In the genomic region with DNA sequence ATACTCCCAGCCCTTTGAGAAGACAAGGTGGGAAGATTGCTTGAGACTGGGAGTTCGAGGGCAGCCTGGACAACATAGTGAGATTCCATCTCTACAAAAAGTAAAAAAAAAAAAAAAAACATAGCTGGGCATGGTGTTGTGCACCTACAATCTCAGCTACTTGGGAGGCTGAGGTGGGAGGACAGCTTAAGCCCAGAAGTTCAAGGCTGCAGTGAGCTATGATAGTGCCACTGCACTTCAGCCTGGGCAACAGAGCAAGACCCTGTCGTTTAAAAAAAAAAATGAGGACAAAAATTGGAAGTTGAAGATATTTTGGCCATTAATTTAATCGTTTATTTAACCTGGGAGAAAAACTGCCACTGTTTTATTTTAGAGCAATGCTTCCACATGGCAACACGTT, we compare ENCODE assay signal across 9 cellular contexts. TPM values are rescaled to one million over a fixed set of nuclear protein-coding genes. Genes with fewer than 3 reads are reported as not detected.
DNase-seq lines count a peak whose midpoint lies in the region; ATAC-seq and TF ChIP-seq lines count a peak whose summit lies in the region.
"Had no signal": no experiment of that assay in that cellular context is flagged by ENCODE, and none has a peak within 500 bp of the region (broad histone marks: within the 10 kb centered on the region; RNA-seq: fewer than 3 reads in every experiment).

No MANE protein-coding gene starts in this region.

- peak overlapping the region; percentile 97 for H3K4me2 ChIP-seq in mammary epithelial cell (ENCODE audit: insufficient read depth, low read depth, low read length)

- CTCF ChIA-PET in mammary epithelial cell (lab: Charles Lee; ENCODE audit: low non-redundant PET): interaction anchor here (0.6 to 1.4 kb wide), 2 partner anchors 209 to 1704 kb away, joined by 4 read pairs; no protein-coding TSS in a partner anchor

- H2AFZ ChIP-seq in ACC112 (ENCODE audit: low read length, unreplicated experiment) (peak overlapping the region; percentile 89), mammary epithelial cell (ENCODE audit: low read depth, low read length) (no peak overlapping the region)

- peaks cover 18% of the 10 kb centered on the region for H3K9me3 Mint-ChIP-seq in mesothelial cell of epicardium

- TF ChIP-seq CTCF in mammary epithelial cell (conservative IDR thresholded peaks at IDR 0.05 in 1 of 2, IDR thresholded peaks at IDR 0.05 in 1 of 2; ENCODE audit: extremely low read depth in 1 of 2, insufficient read depth in 1 of 2, low read depth in 1 of 2, low read length in 2 of 2): no peak
- no peak for TF ChIP-seq CTCF in mesothelial cell of epicardium (IDR thresholded peaks at IDR 0.05; ENCODE audit: unreplicated experiment)
- no peak for TF ChIP-seq CTCF in mucosa of descending colon (IDR thresholded peaks at IDR 0.05)

- in situ Hi-C loops in mammary epithelial cell (cut with MboI; ENCODE audit: low sequenced_read_pairs in 2 of 2): loop anchor here in 1 of 2 donors (25.0 kb wide), 1 partner anchor 346 kb away; a partner anchor contains a TSS

- H3K4me1 Mint-ChIP-seq in mesothelial cell of epicardium: peaks cover 10% of the 10 kb centered on the region

- H3K9ac ChIP-seq in HUES6 (ENCODE audit: low read length) (no peak overlapping the region), mammary epithelial cell (ENCODE audit: insufficient read depth, low read length) (peak overlapping the region; percentile 48)

- DNase-seq in mammary epithelial cell: no peak
- DNase-seq in mesothelial cell of epicardium (ENCODE audit: low spot score in 2 of 2, unreplicated experiment in 2 of 2): no peak
- DNase-seq in mucosa of descending colon: no peak
- DNase-seq: foreskin melanocyte had no signal

- H3K27ac ChIP-seq in ACC112 (ENCODE audit: low read depth, low read length) (no peak overlapping the region), HUES6 (ENCODE audit: low read depth, low read length) (no peak overlapping the region), mammary epithelial cell (ENCODE audit: insufficient read depth, low read depth, low read length) (no peak overlapping the region)

- dilution Hi-C loops in mammary epithelial cell (cut with HindIII; ENCODE audit: low sequenced_read_pairs): no loop called here

- H3K4me3 ChIP-seq in ACC112 (ENCODE audit: low read depth, low read length) (peak overlapping the region; percentile 100), HUES6 (ENCODE audit: low read depth, low read length) (peak overlapping the region; percentile 100), mammary epithelial cell (replicated peaks in 1 of 3; ENCODE audit: insufficient read depth in 1 of 3, low read depth in 2 of 3, low read length in 3 of 3) (peak overlapping the region; percentile 87 to 97 (median 94)), mucosa of descending colon (no peak overlapping the region)

- no peaks in the 10 kb centered on the region for H3K27me3 ChIP-seq in ACC112 (ENCODE audit: insufficient read depth, low read length)
- H3K27me3 ChIP-seq in HUES6 (ENCODE audit: control insufficient read depth, insufficient read depth, low read length): no peaks in the 10 kb centered on the region
- no peaks in the 10 kb centered on the region for H3K27me3 ChIP-seq in mammary epithelial cell (ENCODE audit: insufficient read depth, low read length)

- peak overlapping the region; percentile 79 for H3K4me3 Mint-ChIP-seq in mesothelial cell of epicardium

- ATAC-seq in GM21515 (IDR thresholded peaks at IDR 0.05; ENCODE audit: unreplicated experiment): no peak
- ATAC-seq in mucosa of descending colon: no peak
- ATAC-seq in GM21825 (IDR thresholded peaks at IDR 0.05; ENCODE audit: unreplicated experiment): no peak
- no peak for ATAC-seq in GM21526 (IDR thresholded peaks at IDR 0.05; ENCODE audit: low FRiP score, unreplicated experiment)

- H3K79me2 ChIP-seq in ACC112 (ENCODE audit: control insufficient read depth, insufficient read depth, low read length, unreplicated experiment) (peaks cover 54% of the 10 kb centered on the region), mammary epithelial cell (ENCODE audit: insufficient read depth, low read length) (peaks cover 55% of the 10 kb centered on the region)

- peaks cover 23% of the 10 kb centered on the region for H3K27me3 Mint-ChIP-seq in mesothelial cell of epicardium (ENCODE audit: low read depth)

- no peaks in the 10 kb centered on the region for H4K20me1 ChIP-seq in mammary epithelial cell (ENCODE audit: insufficient read depth, low read length)

- peaks cover 6% of the 10 kb centered on the region for H3K36me3 Mint-ChIP-seq in mesothelial cell of epicardium

- H3K36me3 ChIP-seq in ACC112 (ENCODE audit: insufficient read depth, low read length) (peaks cover 12% of the 10 kb centered on the region; the same call in 1 of the 2 replicates), HUES6 (ENCODE audit: control insufficient read depth, insufficient read depth, low read length) (peaks cover 17% of the 10 kb centered on the region), mammary epithelial cell (ENCODE audit: insufficient read depth, low read length) (peaks cover 2% of the 10 kb centered on the region), mucosa of descending colon (ENCODE audit: low read depth) (no peaks in the 10 kb centered on the region)

- H3K27ac Mint-ChIP-seq in mesothelial cell of epicardium: no peak overlapping the region

- WGBS in mammary epithelial cell (ENCODE audit: low coverage, missing lambda C conversion rate): 31% methylated on average over 3 of the region's 4 CpGs

- intact Hi-C loops in mammary epithelial cell (cut with micrococcal nuclease) (loop anchor here (2.0 kb wide), 2 partner anchors 23 to 209 kb away; no protein-coding TSS in a partner anchor), mucosa of descending colon (cut with DNase I, micrococcal nuclease) (no loop called here)

- no TSS peak for BruUV-seq in mammary epithelial cell (replicated peaks; lab: Mats Ljungman, UMichigan)

- H3K4me1 ChIP-seq in ACC112 (ENCODE audit: control insufficient read depth, insufficient read depth, low read length, unreplicated experiment) (peaks cover 29% of the 10 kb centered on the region), HUES6 (ENCODE audit: control insufficient read depth, insufficient read depth, low read length) (peaks cover 14% of the 10 kb centered on the region), mammary epithelial cell (ENCODE audit: insufficient read depth, low read length) (peaks cover 40% of the 10 kb centered on the region), mucosa of descending colon (ENCODE audit: low read depth) (no peaks in the 10 kb centered on the region)

- peaks cover 7% of the 10 kb centered on the region; the same call in 1 of the 2 replicates for H3K9me3 ChIP-seq in HUES6 (ENCODE audit: control insufficient read depth, insufficient read depth, low read depth, low read length)
- H3K9me3 ChIP-seq in mammary epithelial cell (replicated peaks; ENCODE audit: insufficient read depth, low read length): no peaks in the 10 kb centered on the region
- H3K9me3 ChIP-seq in mucosa of descending colon: no peaks in the 10 kb centered on the region

RNA-seq across cellular contexts. Expression of a gene that starts 1.1 kb away (rescaled TPM):
- 10 to 100 TPM; 32.2 to 36.4 TPM for total RNA-seq in mammary epithelial cell
- 12.5 TPM for polyA plus RNA-seq in mammary epithelial cell
- 44.7 TPM for polyA minus RNA-seq in mammary epithelial cell
- total RNA-seq in mesothelial cell of epicardium: 21.8 to 23.4 TPM (median 22.2 TPM) in 3 replicates
- 10 to 100 TPM in 1 of 3 donors, 1 to 10 TPM in 2; 8.4 to 13.5 (median 8.7) TPM for total RNA-seq in mucosa of descending colon

RNA-seq across cellular contexts. Expression of a gene that starts 20.8 kb away (rescaled TPM):
- total RNA-seq in mammary epithelial cell (10 to 100 TPM; 11.7 to 28.4 TPM), mesothelial cell of epicardium (2.1 to 3.8 TPM (median 3.1 TPM) in 3 replicates), mucosa of descending colon (10 to 100 TPM; 13.7 to 27.8 (median 15.3) TPM)
- polyA plus RNA-seq in mammary epithelial cell: 22.2 TPM
- 5.7 TPM for polyA minus RNA-seq in mammary epithelial cell
